In genomic region chr3:38084019-38084968, GRCh38 we compare ENCODE assay signal across 8 cellular contexts. TPM values are rescaled to one million over a fixed set of nuclear protein-coding genes. Genes with fewer than 3 reads are reported as not detected.
DNase-seq lines count a peak whose midpoint lies in the region; ATAC-seq and TF ChIP-seq lines count a peak whose summit lies in the region.

No MANE protein-coding gene starts in this region.

- no peak overlapping the region for H3K27ac ChIP-seq in effector memory CD4-positive, alpha-beta T cell (ENCODE audit: insufficient read depth, low read length, poor library complexity, severe bottlenecking)
- no peak overlapping the region for H3K27ac ChIP-seq in osteoblast (ENCODE audit: low read depth, low read length)

- H3K9me3 ChIP-seq in effector memory CD4-positive, alpha-beta T cell (ENCODE audit: control insufficient read depth, low read length), result peaks cover 7% of the 10 kb centered on the region
- peaks cover 5% of the 10 kb centered on the region for H3K9me3 ChIP-seq in osteoblast (ENCODE audit: low read depth, low read length)

- no peak overlapping the region for H3K4me2 ChIP-seq in osteoblast (ENCODE audit: insufficient read depth, low read length)

- no peak overlapping the region for H2AFZ ChIP-seq in osteoblast (ENCODE audit: low read length)

- CTCF ChIA-PET in GM10248 (lab: Yijun Ruan, JAX), result interaction anchor here (1.4 kb wide), 1 partner anchor 34 kb away, joined by 4 read pairs; no protein-coding TSS in a partner anchor

- POLR2A ChIA-PET in GM10248 (lab: Yijun Ruan, JAX), result no interaction called here

- H3K27me3 ChIP-seq in effector memory CD4-positive, alpha-beta T cell (replicated peaks; ENCODE audit: control insufficient read depth, insufficient read depth, low read length, poor library complexity, severe bottlenecking), result no peaks in the 10 kb centered on the region
- no peaks in the 10 kb centered on the region for H3K27me3 ChIP-seq in osteoblast (ENCODE audit: insufficient read depth, low read length)

- H3K4me3 ChIP-seq in effector memory CD4-positive, alpha-beta T cell (ENCODE audit: insufficient read depth, low read depth, low read length, poor library complexity, severe bottlenecking), result no peak overlapping the region
- H3K4me3 ChIP-seq in osteoblast (ENCODE audit: insufficient read depth, low read length), result no peak overlapping the region

- H4K20me1 ChIP-seq in osteoblast (ENCODE audit: insufficient read depth, low read length), result no peaks in the 10 kb centered on the region

- H3K4me1 ChIP-seq in effector memory CD4-positive, alpha-beta T cell (ENCODE audit: control insufficient read depth, insufficient read depth, low read length, poor library complexity, severe bottlenecking), result no peaks in the 10 kb centered on the region
- H3K4me1 ChIP-seq in osteoblast (ENCODE audit: insufficient read depth, low read length), result no peaks in the 10 kb centered on the region

- DNase-seq in GM10248 (ENCODE audit: extremely low spot score), result peak; percentile 37
- peak; percentile 76 for DNase-seq in RPMI7951 (ENCODE audit: low read depth)
- peak; percentile 25 to 45 (median 28) for DNase-seq in effector memory CD4-positive, alpha-beta T cell
- peak; percentile 62 for DNase-seq in osteoblast (ENCODE audit: insufficient read length, low spot score, missing footprints)
- DNase-seq in COR-L47 (lab: John Stamatoyannopoulos, UW), result no peak
- no peak for DNase-seq in NCI-H2227 (lab: John Stamatoyannopoulos, UW; ENCODE audit: unreplicated experiment)

- H3K79me2 ChIP-seq in osteoblast (ENCODE audit: insufficient read depth, low read length), result no peaks in the 10 kb centered on the region

- H3K36me3 ChIP-seq in effector memory CD4-positive, alpha-beta T cell (ENCODE audit: control insufficient read depth, insufficient read depth, low read length), result no peaks in the 10 kb centered on the region
- no peaks in the 10 kb centered on the region for H3K36me3 ChIP-seq in osteoblast (ENCODE audit: insufficient read depth, low read length)

- no peak for TF ChIP-seq CTCF in GM10248 (IDR thresholded peaks at IDR 0.05; ENCODE audit: control extremely low read depth, extremely low read depth, low read depth, missing control alignments)
- TF ChIP-seq CTCF in osteoblast (IDR thresholded peaks at IDR 0.05; ENCODE audit: extremely low read depth, low read depth, low read length), result no peak

- ATAC-seq in GM18520 (IDR thresholded peaks at IDR 0.05; ENCODE audit: unreplicated experiment), result no peak
- no peak for ATAC-seq in HG03196 (IDR thresholded peaks at IDR 0.05; ENCODE audit: unreplicated experiment)

RNA-seq across cellular contexts. Expression of gene DLEC1, which starts 45.3 kb away (rescaled TPM):
- not detected in 2 replicates for total RNA-seq in RPMI7951 (2014; rRNA removed; shearing (Covaris generic))
- under 0.01 and 0.29 TPM in 2 replicates for total RNA-seq in osteoblast

RNA-seq across cellular contexts. Expression of gene ACAA1, which starts 52.6 kb away (rescaled TPM):
- total RNA-seq in RPMI7951 (2014; rRNA removed; shearing (Covaris generic)), result 12.5 and 18.3 TPM in 2 replicates
- 17.4 and 20.0 TPM in 2 replicates for total RNA-seq in osteoblast

RNA-seq across cellular contexts. Expression of gene MYD88, which starts 54.2 kb away (rescaled TPM):
- 3.2 and 4.4 TPM in 2 replicates for total RNA-seq in RPMI7951 (2014; rRNA removed; shearing (Covaris generic))
- total RNA-seq in osteoblast, result 8.7 and 10.3 TPM in 2 replicates

RNA-seq across cellular contexts. Expression of gene PLCD1, which starts 54.9 kb away (rescaled TPM):
- 3.5 and 4.1 TPM in 2 replicates for total RNA-seq in RPMI7951 (2014; rRNA removed; shearing (Covaris generic))
- total RNA-seq in osteoblast, result 23.2 and 23.6 TPM in 2 replicates

Comparison
In these comparisons a context has a peak if more than half of its experiments do, and no peak if none do; other contexts are left out.
1. DNase-seq: peak in GM10248 (single experiment), RPMI7951 (single experiment), effector memory CD4-positive, alpha-beta T cell (3 of 3) and osteoblast (single experiment); none in COR-L47 (single experiment) and NCI-H2227 (single experiment).